ENCODE assay signal across 1 cellular context in the genomic region with DNA sequence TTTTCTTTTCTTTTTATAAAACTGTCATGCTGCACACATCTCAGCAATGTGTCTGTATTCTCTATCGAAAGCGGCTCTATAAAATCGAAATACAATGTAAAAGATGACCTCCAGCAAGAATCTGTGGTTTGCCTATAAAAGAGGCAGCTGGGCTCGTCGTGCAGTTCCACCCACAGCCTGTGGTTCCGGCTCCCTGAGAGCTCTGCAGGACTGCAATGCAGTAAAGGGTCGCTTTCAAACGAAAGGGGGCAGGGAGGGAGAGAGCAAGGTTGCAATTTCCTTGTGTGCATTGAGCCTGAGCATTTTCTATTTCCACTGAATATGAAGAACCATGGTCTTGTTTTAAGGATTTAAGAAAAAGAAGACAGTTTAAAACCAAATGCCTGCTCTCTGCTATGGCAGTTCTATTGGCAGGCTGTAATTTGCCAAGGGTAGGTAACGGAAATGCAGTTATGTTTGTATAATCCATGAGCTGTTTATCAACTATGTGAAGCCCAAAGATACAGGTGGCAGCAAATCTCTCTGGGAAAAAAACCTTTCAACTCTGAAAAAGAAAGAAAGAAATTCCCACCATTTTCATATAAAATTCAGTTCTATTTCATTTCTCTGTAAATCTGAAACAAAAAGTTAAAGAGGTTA.
TF ChIP-seq lines count a peak whose summit lies in the region.

No MANE protein-coding gene starts in this region.

TF ChIP-seq in SK-N-SH treated with all-trans-retinoic acid at 6 μM for 48 hours, 23 proteins besides CTCF, POLR2A, EP300 and RAD21 (continued from another document):
- TF ChIP-seq, protein P1, sequence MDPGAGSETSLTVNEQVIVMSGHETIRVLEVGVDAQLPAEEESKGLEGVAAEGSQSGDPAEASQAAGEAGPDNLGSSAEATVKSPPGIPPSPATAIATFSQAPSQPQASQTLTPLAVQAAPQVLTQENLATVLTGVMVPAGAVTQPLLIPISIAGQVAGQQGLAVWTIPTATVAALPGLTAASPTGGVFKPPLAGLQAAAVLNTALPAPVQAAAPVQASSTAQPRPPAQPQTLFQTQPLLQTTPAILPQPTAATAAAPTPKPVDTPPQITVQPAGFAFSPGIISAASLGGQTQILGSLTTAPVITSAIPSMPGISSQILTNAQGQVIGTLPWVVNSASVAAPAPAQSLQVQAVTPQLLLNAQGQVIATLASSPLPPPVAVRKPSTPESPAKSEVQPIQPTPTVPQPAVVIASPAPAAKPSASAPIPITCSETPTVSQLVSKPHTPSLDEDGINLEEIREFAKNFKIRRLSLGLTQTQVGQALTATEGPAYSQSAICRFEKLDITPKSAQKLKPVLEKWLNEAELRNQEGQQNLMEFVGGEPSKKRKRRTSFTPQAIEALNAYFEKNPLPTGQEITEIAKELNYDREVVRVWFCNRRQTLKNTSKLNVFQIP (CRISPR knock-in tag; IDR thresholded peaks at IDR 0.05; ENCODE audit: borderline replicate concordance, low read depth) = no peak
- TF ChIP-seq, protein P2, sequence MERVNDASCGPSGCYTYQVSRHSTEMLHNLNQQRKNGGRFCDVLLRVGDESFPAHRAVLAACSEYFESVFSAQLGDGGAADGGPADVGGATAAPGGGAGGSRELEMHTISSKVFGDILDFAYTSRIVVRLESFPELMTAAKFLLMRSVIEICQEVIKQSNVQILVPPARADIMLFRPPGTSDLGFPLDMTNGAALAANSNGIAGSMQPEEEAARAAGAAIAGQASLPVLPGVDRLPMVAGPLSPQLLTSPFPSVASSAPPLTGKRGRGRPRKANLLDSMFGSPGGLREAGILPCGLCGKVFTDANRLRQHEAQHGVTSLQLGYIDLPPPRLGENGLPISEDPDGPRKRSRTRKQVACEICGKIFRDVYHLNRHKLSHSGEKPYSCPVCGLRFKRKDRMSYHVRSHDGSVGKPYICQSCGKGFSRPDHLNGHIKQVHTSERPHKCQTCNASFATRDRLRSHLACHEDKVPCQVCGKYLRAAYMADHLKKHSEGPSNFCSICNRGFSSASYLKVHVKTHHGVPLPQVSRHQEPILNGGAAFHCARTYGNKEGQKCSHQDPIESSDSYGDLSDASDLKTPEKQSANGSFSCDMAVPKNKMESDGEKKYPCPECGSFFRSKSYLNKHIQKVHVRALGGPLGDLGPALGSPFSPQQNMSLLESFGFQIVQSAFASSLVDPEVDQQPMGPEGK (CRISPR knock-in tag; IDR thresholded peaks at IDR 0.05; ENCODE audit: borderline replicate concordance) = no peak
- TF ChIP-seq, protein P3, sequence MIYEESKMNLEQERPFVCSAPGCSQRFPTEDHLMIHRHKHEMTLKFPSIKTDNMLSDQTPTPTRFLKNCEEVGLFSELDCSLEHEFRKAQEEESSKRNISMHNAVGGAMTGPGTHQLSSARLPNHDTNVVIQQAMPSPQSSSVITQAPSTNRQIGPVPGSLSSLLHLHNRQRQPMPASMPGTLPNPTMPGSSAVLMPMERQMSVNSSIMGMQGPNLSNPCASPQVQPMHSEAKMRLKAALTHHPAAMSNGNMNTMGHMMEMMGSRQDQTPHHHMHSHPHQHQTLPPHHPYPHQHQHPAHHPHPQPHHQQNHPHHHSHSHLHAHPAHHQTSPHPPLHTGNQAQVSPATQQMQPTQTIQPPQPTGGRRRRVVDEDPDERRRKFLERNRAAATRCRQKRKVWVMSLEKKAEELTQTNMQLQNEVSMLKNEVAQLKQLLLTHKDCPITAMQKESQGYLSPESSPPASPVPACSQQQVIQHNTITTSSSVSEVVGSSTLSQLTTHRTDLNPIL (CRISPR knock-in tag; IDR thresholded peaks at IDR 0.05; ENCODE audit: low read depth) = no peak
- TF ChIP-seq GLIS3 (CRISPR knock-in tag; IDR thresholded peaks at IDR 0.05) = no peak
- TF ChIP-seq ZNF70 (CRISPR knock-in tag; IDR thresholded peaks at IDR 0.05) = no peak
- TF ChIP-seq ESRRG (CRISPR knock-in tag; IDR thresholded peaks at IDR 0.05) = no peak
- no peak for TF ChIP-seq SNAI2 (CRISPR knock-in tag; IDR thresholded peaks at IDR 0.05)
- TF ChIP-seq TOX (CRISPR knock-in tag; IDR thresholded peaks at IDR 0.05; ENCODE audit: borderline replicate concordance) = no peak
- TF ChIP-seq ZFP30 (CRISPR knock-in tag; IDR thresholded peaks at IDR 0.05) = no peak
- TF ChIP-seq, protein P4, sequence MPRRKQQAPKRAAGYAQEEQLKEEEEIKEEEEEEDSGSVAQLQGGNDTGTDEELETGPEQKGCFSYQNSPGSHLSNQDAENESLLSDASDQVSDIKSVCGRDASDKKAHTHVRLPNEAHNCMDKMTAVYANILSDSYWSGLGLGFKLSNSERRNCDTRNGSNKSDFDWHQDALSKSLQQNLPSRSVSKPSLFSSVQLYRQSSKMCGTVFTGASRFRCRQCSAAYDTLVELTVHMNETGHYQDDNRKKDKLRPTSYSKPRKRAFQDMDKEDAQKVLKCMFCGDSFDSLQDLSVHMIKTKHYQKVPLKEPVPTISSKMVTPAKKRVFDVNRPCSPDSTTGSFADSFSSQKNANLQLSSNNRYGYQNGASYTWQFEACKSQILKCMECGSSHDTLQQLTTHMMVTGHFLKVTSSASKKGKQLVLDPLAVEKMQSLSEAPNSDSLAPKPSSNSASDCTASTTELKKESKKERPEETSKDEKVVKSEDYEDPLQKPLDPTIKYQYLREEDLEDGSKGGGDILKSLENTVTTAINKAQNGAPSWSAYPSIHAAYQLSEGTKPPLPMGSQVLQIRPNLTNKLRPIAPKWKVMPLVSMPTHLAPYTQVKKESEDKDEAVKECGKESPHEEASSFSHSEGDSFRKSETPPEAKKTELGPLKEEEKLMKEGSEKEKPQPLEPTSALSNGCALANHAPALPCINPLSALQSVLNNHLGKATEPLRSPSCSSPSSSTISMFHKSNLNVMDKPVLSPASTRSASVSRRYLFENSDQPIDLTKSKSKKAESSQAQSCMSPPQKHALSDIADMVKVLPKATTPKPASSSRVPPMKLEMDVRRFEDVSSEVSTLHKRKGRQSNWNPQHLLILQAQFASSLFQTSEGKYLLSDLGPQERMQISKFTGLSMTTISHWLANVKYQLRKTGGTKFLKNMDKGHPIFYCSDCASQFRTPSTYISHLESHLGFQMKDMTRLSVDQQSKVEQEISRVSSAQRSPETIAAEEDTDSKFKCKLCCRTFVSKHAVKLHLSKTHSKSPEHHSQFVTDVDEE (CRISPR knock-in tag; IDR thresholded peaks at IDR 0.05) = no peak
- TF ChIP-seq TCF4 (CRISPR knock-in tag; IDR thresholded peaks at IDR 0.05; ENCODE audit: borderline replicate concordance) = no peak
